In the genomic region with DNA sequence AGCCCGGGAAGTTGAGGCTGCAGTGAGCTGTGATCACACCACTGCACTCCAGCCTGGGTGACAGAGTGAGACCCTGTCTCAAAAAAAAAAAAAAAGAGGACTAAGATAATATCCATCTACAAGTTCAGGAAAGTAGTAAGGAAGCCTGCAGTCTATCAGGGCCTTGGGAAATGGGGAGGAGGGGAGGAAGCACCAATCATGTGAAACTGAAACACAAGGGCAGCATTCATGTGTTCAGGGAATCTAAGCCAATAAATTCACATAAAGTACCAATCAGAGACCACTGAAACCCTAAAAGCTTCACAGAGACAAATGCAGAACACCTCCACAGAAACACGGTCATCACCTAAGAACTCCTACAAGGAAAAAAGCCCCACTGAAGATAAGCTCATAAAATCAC, we compare ENCODE assay signal across 20 cellular contexts. TPM values are rescaled to one million over a fixed set of nuclear protein-coding genes. Genes with fewer than 3 reads are reported as not detected.
"Had no signal": no experiment of that assay in that cellular context is flagged by ENCODE, and none has a peak within 500 bp of the region (broad histone marks: within the 10 kb centered on the region; RNA-seq: fewer than 3 reads in every experiment).

No MANE protein-coding gene starts in this region.

- H3K27ac Mint-ChIP-seq: activated naive CD4-positive, alpha-beta T cell treated with anti-CD3 and anti-CD28 coated beads, Interleukin-2, amount 50 U/mL, for 24 hours; dendritic cell treated with granulocyte-macrophage colony-stimulating factor and Interleukin-4, amounts not matched to agents 40 ng/mL and 50 ng/mL, for 4 days; effector memory CD8-positive, alpha-beta T cell; naive thymus-derived CD8-positive, alpha-beta T cell; T-helper 1 cell treated with Interleukin-12 subunit alpha and Interleukin-12 subunit beta and Interleukin-4 antibody, amounts not matched to agents 30 μg/mL and 1 μg/mL, for 36 hours; type B pancreatic cell had no signal

- ATAC-seq: effector memory CD8-positive, alpha-beta T cell; naive thymus-derived CD8-positive, alpha-beta T cell; pancreas had no signal

- H3K27me3 Mint-ChIP-seq: activated naive CD4-positive, alpha-beta T cell treated with anti-CD3 and anti-CD28 coated beads, Interleukin-2, amount 50 U/mL, for 24 hours; dendritic cell treated with granulocyte-macrophage colony-stimulating factor and Interleukin-4, amounts not matched to agents 40 ng/mL and 50 ng/mL, for 4 days; type B pancreatic cell had no signal

- H3K4me3 Mint-ChIP-seq: activated naive CD4-positive, alpha-beta T cell treated with anti-CD3 and anti-CD28 coated beads, Interleukin-2, amount 50 U/mL, for 24 hours; dendritic cell treated with granulocyte-macrophage colony-stimulating factor and Interleukin-4, amounts not matched to agents 40 ng/mL and 50 ng/mL, for 4 days; effector memory CD8-positive, alpha-beta T cell; naive thymus-derived CD8-positive, alpha-beta T cell; T-helper 1 cell treated with Interleukin-12 subunit alpha and Interleukin-12 subunit beta and Interleukin-4 antibody, amounts not matched to agents 30 μg/mL and 1 μg/mL, for 36 hours; type B pancreatic cell had no signal

- H3K36me3 ChIP-seq: adrenal gland, esophagus squamous epithelium, pancreas had no signal

- H3K4me1 Mint-ChIP-seq: activated naive CD4-positive, alpha-beta T cell treated with anti-CD3 and anti-CD28 coated beads, Interleukin-2, amount 50 U/mL, for 24 hours had no signal

- H3K4me3 ChIP-seq: adrenal gland, esophagus squamous epithelium, pancreas had no signal

- H3K27ac ChIP-seq: adrenal gland, esophagus squamous epithelium, pancreas had no signal

- DNase-seq: activated CD4-positive, CD25-positive, alpha-beta regulatory T cell treated with anti-CD3 and anti-CD28 coated beads, Interleukin-2, amount 50 U/mL, for 72 hours; activated CD8-positive, alpha-beta memory T cell treated with anti-CD3 and anti-CD28 coated beads for 24 hours; activated CD8-positive, alpha-beta memory T cell treated with anti-CD3 and anti-CD28 coated beads, Interleukin-2, amount 50 U/mL, for 48 hours; activated T-cell treated with anti-CD3 and anti-CD28 coated beads, Interleukin-2, amount 50 U/mL, for 48 hours; adrenal gland; effector memory CD8-positive, alpha-beta T cell; esophagus squamous epithelium; kidney glomerular epithelial cell; mesenchymal stem cell; naive thymus-derived CD8-positive, alpha-beta T cell; pancreas; stimulated activated naive CD4-positive, alpha-beta T cell had no signal

- H3K36me3 Mint-ChIP-seq: activated naive CD4-positive, alpha-beta T cell treated with anti-CD3 and anti-CD28 coated beads, Interleukin-2, amount 50 U/mL, for 24 hours; naive thymus-derived CD8-positive, alpha-beta T cell; type B pancreatic cell had no signal

- H3K9me3 ChIP-seq: adrenal gland, esophagus squamous epithelium, pancreas had no signal

- H3K4me1 ChIP-seq: adrenal gland, pancreas had no signal

- H3K9me3 Mint-ChIP-seq: activated naive CD4-positive, alpha-beta T cell treated with anti-CD3 and anti-CD28 coated beads, Interleukin-2, amount 50 U/mL, for 24 hours; dendritic cell treated with granulocyte-macrophage colony-stimulating factor and Interleukin-4, amounts not matched to agents 40 ng/mL and 50 ng/mL, for 4 days; effector memory CD8-positive, alpha-beta T cell; naive thymus-derived CD8-positive, alpha-beta T cell; T-helper 1 cell treated with Interleukin-12 subunit alpha and Interleukin-12 subunit beta and Interleukin-4 antibody, amounts not matched to agents 30 μg/mL and 1 μg/mL, for 36 hours; type B pancreatic cell had no signal

- H3K27me3 ChIP-seq: adrenal gland, esophagus squamous epithelium, pancreas had no signal

RNA-seq across cellular contexts. Expression of a gene that starts 22.9 kb away (rescaled TPM):
- total RNA-seq: bronchial epithelial cell; cerebellum; esophagus squamous epithelium; glomerular endothelial cell; naive thymus-derived CD8-positive, alpha-beta T cell had no signal
- polyA plus RNA-seq: liver; naive thymus-derived CD8-positive, alpha-beta T cell had no signal

RNA-seq across cellular contexts. Expression of a gene that starts 40.1 kb away (rescaled TPM):
- total RNA-seq: bronchial epithelial cell; esophagus squamous epithelium; glomerular endothelial cell; liver; naive thymus-derived CD8-positive, alpha-beta T cell; pancreas had no signal
- polyA plus RNA-seq: liver; naive thymus-derived CD8-positive, alpha-beta T cell had no signal

RNA-seq across cellular contexts. Expression of a gene that starts 47.6 kb away (rescaled TPM):
- polyA plus RNA-seq: naive thymus-derived CD8-positive, alpha-beta T cell had no signal
